Comparison of ENCODE assay signal across 1 cellular context in the genomic region with DNA sequence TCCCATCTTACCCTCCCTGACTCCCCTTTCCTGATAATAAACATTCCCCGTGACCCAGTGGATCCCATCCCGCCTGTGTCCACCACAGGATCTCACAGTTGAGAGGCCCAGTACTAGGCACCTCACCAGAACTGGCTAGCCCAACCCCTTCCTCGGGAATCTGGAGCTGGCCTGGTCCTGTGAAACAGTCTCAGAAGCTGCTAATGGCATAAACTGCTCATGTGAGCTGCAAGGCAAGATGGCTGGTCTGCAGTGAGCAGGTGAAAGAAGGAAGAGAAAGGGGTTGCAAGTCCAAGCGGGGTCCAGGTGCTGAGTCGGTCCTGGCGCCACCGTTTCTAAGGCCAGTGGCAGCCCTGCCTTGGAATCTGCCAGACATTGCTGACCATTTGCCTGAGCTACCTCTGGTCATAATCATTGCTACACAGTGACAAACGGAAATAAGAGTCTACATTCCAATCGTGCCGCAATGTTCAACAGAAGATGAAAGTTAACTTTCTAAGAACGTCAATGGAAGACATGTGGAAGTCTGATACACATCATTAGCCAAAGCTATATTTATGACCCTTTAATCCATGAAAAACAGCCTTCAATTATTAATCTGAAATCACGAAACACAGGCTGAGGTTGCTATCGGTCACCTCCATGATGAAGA.
TF ChIP-seq lines count a peak whose summit lies in the region.

No MANE protein-coding gene starts in this region.

TF ChIP-seq in HepG2, 621 proteins besides CTCF, POLR2A, EP300 and RAD21 (continued from another document):
- TF ChIP-seq ZBTB20 (CRISPR knock-in tag; IDR thresholded peaks at IDR 0.05; ENCODE audit: borderline replicate concordance, low read depth) (no peak), ZSCAN21 (CRISPR knock-in tag; IDR thresholded peaks at IDR 0.05; ENCODE audit: borderline replicate concordance) (no peak), PITX1 (CRISPR knock-in tag; IDR thresholded peaks at IDR 0.05) (no peak), UBTF (CRISPR knock-in tag; IDR thresholded peaks at IDR 0.05) (no peak), ZFP36 (IDR thresholded peaks at IDR 0.05; ENCODE audit: borderline replicate concordance, low read depth, low read length, partially characterized antibody) (no peak)
- TF ChIP-seq, protein P1, sequence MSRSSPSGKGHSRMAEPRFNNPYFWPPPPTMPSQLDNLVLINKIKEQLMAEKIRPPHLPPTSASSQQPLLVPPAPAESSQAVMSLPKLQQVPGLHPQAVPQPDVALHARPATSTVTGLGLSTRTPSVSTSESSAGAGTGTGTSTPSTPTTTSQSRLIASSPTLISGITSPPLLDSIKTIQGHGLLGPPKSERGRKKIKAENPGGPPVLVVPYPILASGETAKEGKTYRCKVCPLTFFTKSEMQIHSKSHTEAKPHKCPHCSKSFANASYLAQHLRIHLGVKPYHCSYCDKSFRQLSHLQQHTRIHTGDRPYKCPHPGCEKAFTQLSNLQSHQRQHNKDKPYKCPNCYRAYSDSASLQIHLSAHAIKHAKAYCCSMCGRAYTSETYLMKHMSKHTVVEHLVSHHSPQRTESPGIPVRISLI (CRISPR knock-in tag; IDR thresholded peaks at IDR 0.05; ENCODE audit: borderline replicate concordance) = no peak
- TF ChIP-seq, protein P2, sequence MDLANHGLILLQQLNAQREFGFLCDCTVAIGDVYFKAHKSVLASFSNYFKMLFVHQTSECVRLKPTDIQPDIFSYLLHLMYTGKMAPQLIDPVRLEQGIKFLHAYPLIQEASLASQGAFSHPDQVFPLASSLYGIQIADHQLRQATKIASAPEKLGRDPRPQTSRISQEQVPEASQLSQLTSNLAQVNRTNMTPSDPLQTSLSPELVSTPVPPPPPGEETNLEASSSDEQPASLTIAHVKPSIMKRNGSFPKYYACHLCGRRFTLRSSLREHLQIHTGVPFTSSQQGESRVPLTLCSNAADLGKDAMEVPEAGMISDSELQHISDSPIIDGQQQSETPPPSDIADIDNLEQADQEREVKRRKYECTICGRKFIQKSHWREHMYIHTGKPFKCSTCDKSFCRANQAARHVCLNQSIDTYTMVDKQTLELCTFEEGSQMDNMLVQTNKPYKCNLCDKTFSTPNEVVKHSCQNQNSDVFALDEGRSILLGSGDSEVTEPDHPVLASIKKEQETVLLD (CRISPR knock-in tag; IDR thresholded peaks at IDR 0.05; ENCODE audit: low read depth) = no peak
- TF ChIP-seq, protein P3, sequence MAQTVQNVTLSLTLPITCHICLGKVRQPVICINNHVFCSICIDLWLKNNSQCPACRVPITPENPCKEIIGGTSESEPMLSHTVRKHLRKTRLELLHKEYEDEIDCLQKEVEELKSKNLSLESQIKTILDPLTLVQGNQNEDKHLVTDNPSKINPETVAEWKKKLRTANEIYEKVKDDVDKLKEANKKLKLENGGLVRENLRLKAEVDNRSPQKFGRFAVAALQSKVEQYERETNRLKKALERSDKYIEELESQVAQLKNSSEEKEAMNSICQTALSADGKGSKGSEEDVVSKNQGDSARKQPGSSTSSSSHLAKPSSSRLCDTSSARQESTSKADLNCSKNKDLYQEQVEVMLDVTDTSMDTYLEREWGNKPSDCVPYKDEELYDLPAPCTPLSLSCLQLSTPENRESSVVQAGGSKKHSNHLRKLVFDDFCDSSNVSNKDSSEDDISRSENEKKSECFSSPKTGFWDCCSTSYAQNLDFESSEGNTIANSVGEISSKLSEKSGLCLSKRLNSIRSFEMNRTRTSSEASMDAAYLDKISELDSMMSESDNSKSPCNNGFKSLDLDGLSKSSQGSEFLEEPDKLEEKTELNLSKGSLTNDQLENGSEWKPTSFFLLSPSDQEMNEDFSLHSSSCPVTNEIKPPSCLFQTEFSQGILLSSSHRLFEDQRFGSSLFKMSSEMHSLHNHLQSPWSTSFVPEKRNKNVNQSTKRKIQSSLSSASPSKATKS (CRISPR knock-in tag; IDR thresholded peaks at IDR 0.05) = no peak
